ENCODE assay signal across 23 cellular contexts in the genomic region with DNA sequence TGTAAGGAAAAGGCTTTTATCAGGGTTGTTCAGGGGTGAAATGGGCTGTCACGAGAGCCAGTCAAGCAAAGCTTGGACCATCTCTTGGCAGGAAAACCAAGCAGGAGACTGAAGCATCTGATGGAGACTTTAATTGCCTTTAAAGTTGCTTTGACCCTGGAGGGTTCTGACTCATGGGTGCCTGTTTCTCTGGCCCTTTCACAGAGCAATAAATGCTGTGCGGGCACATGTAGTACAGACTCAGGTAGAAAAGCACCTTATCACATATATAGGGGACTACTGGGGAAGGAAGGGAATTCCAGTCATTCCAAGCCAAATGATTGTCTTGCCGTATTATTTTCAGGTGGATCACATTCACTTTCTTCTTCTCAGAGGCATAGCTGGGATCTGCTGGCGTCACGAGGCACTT. TPM values are rescaled to one million over a fixed set of nuclear protein-coding genes. Genes with fewer than 3 reads are reported as not detected.
DNase-seq lines count a peak whose midpoint lies in the region; ATAC-seq and TF ChIP-seq lines count a peak whose summit lies in the region.
"Had no signal": no experiment of that assay in that cellular context is flagged by ENCODE, and none has a peak within 500 bp of the region (broad histone marks: within the 10 kb centered on the region; RNA-seq: fewer than 3 reads in every experiment).

No MANE protein-coding gene starts in this region.

- peaks cover 5% of the 10 kb centered on the region for H3K9me3 Mint-ChIP-seq in neural progenitor cell
- peaks cover 4% of the 10 kb centered on the region for H3K9me3 Mint-ChIP-seq in activated CD4-positive, alpha-beta memory T cell treated with anti-CD3 and anti-CD28 coated beads, Interleukin-2, amount 10 ng/mL, durations not matched to agents 7 days and 5 days

- H3K27ac ChIP-seq in foreskin keratinocyte: no peak overlapping the region
- H3K27ac ChIP-seq in neural progenitor cell: no peak overlapping the region
- H3K27ac ChIP-seq: body of pancreas, ovary, WERI-Rb-1 had no signal

- H3K79me2 ChIP-seq in neural progenitor cell (ENCODE audit: low read depth): no peaks in the 10 kb centered on the region

- peaks cover 15% of the 10 kb centered on the region for H3F3A ChIP-seq in neural progenitor cell (ENCODE audit: low read depth)

- DNase-seq in D341Med (ENCODE audit: low spot score): peak; percentile 15
- DNase-seq in LoVo (ENCODE audit: low spot score): peak; percentile 32
- DNase-seq in foreskin keratinocyte: peak in 1 of 2 donors; percentile 54
- no peak for DNase-seq in neural progenitor cell (ENCODE audit: low spot score)
- DNase-seq in NCI-H146 treated with DMSO at 0.1 percent for 48 hours (lab: John Stamatoyannopoulos, UW; ENCODE audit: unreplicated experiment): no peak
- DNase-seq in activated CD4-positive, alpha-beta memory T cell treated with anti-CD3 and anti-CD28 coated beads, Interleukin-2, amount 10 ng/mL, durations not matched to agents 7 days and 5 days: no peak
- no peak for DNase-seq in left lobe of liver (ENCODE audit: low spot score)
- DNase-seq: activated naive CD8-positive, alpha-beta T cell treated with anti-CD3 and anti-CD28 coated beads, Interleukin-2, amount 10 ng/mL, durations not matched to agents 7 days and 5 days; activated T-cell treated with anti-CD3 and anti-CD28 coated beads, Interleukin-2, amount 50 U/mL, for 72 hours; body of pancreas; cortex of kidney; GF-D8; left ventricle myocardium superior; MG63; NCI-H1694; ovary; SHP77 treated with DMSO at 0.1 percent for 48 hours; T-helper 17 cell; WERI-Rb-1 had no signal

- peaks cover 4% of the 10 kb centered on the region for H3K27me3 Mint-ChIP-seq in neural progenitor cell (ENCODE audit: insufficient read depth, low read depth)
- peaks cover 22% of the 10 kb centered on the region for H3K27me3 Mint-ChIP-seq in activated CD4-positive, alpha-beta memory T cell treated with anti-CD3 and anti-CD28 coated beads, Interleukin-2, amount 10 ng/mL, durations not matched to agents 7 days and 5 days

- peaks cover 15% of the 10 kb centered on the region for H3K4me1 Mint-ChIP-seq in neural progenitor cell
- no peaks in the 10 kb centered on the region for H3K4me1 Mint-ChIP-seq in activated CD4-positive, alpha-beta memory T cell treated with anti-CD3 and anti-CD28 coated beads, Interleukin-2, amount 10 ng/mL, durations not matched to agents 7 days and 5 days
- H3K4me1 Mint-ChIP-seq: activated naive CD8-positive, alpha-beta T cell treated with anti-CD3 and anti-CD28 coated beads, Interleukin-2, amount 10 ng/mL, durations not matched to agents 7 days and 5 days; T-helper 17 cell had no signal

- TF ChIP-seq CTCF in foreskin keratinocyte (conservative IDR thresholded peaks at IDR 0.05) (no peak), neural progenitor cell (IDR thresholded peaks at IDR 0.05) (no peak)

- no peak overlapping the region for H2AFZ ChIP-seq in neural progenitor cell (replicated peaks)

- H4K20me1 ChIP-seq in neural progenitor cell (ENCODE audit: low read depth): no peaks in the 10 kb centered on the region

- no peaks in the 10 kb centered on the region for H3K36me3 Mint-ChIP-seq in neural progenitor cell
- H3K36me3 Mint-ChIP-seq in activated CD4-positive, alpha-beta memory T cell treated with anti-CD3 and anti-CD28 coated beads, Interleukin-2, amount 10 ng/mL, durations not matched to agents 7 days and 5 days (ENCODE audit: low read depth): no peaks in the 10 kb centered on the region
- H3K36me3 Mint-ChIP-seq: activated naive CD8-positive, alpha-beta T cell treated with anti-CD3 and anti-CD28 coated beads, Interleukin-2, amount 10 ng/mL, durations not matched to agents 7 days and 5 days had no signal

- ATAC-seq in foreskin keratinocyte (peak; percentile 38), GM19324 (IDR thresholded peaks at IDR 0.05; ENCODE audit: low FRiP score, unreplicated experiment) (no peak), left lobe of liver (no peak)
- ATAC-seq: activated T-cell treated with anti-CD3 and anti-CD28 coated beads, Interleukin-2, amount 50 U/mL, for 72 hours; body of pancreas; left ventricle myocardium superior; T-helper 17 cell had no signal

- H3K4me2 ChIP-seq in neural progenitor cell: peak overlapping the region; percentile 21

- H3K4me3 Mint-ChIP-seq in neural progenitor cell: no peak overlapping the region
- no peak overlapping the region for H3K4me3 Mint-ChIP-seq in activated CD4-positive, alpha-beta memory T cell treated with anti-CD3 and anti-CD28 coated beads, Interleukin-2, amount 10 ng/mL, durations not matched to agents 7 days and 5 days
- H3K4me3 Mint-ChIP-seq: activated naive CD8-positive, alpha-beta T cell treated with anti-CD3 and anti-CD28 coated beads, Interleukin-2, amount 10 ng/mL, durations not matched to agents 7 days and 5 days; activated T-cell treated with anti-CD3 and anti-CD28 coated beads, Interleukin-2, amount 50 U/mL, for 72 hours; T-helper 17 cell had no signal

- no peaks in the 10 kb centered on the region for H3K36me3 ChIP-seq in neural progenitor cell
- H3K36me3 ChIP-seq: MG63, ovary, WERI-Rb-1 had no signal

- H3K27me3 ChIP-seq in foreskin keratinocyte: peaks cover 60% of the 10 kb centered on the region
- H3K27me3 ChIP-seq in neural progenitor cell: no peaks in the 10 kb centered on the region
- H3K27me3 ChIP-seq: body of pancreas, MG63, ovary had no signal

- peak overlapping the region; percentile 61 for H3K27ac Mint-ChIP-seq in neural progenitor cell
- no peak overlapping the region for H3K27ac Mint-ChIP-seq in activated CD4-positive, alpha-beta memory T cell treated with anti-CD3 and anti-CD28 coated beads, Interleukin-2, amount 10 ng/mL, durations not matched to agents 7 days and 5 days
- H3K27ac Mint-ChIP-seq: activated naive CD8-positive, alpha-beta T cell treated with anti-CD3 and anti-CD28 coated beads, Interleukin-2, amount 10 ng/mL, durations not matched to agents 7 days and 5 days; activated T-cell treated with anti-CD3 and anti-CD28 coated beads, Interleukin-2, amount 50 U/mL, for 72 hours; T-helper 17 cell had no signal

- POLR2A ChIA-PET in activated CD4-positive, alpha-beta memory T cell treated with anti-CD3 and anti-CD28 coated beads, Interleukin-2, amount 10 ng/mL, durations not matched to agents 7 days and 5 days (lab: Charles Lee): no interaction called here

- no peaks in the 10 kb centered on the region for H3K4me1 ChIP-seq in foreskin keratinocyte
- H3K4me1 ChIP-seq in neural progenitor cell: peaks cover 17% of the 10 kb centered on the region
- H3K4me1 ChIP-seq: body of pancreas had no signal

- no peaks in the 10 kb centered on the region for H3K9me3 ChIP-seq in neural progenitor cell (ENCODE audit: low read depth)
- H3K9me3 ChIP-seq: body of pancreas, MG63, ovary had no signal

- H3K9ac ChIP-seq in neural progenitor cell: no peak overlapping the region

- H3K4me3 ChIP-seq in neural progenitor cell: no peak overlapping the region
- H3K4me3 ChIP-seq: body of pancreas, MG63, ovary had no signal

- CTCF ChIA-PET in activated CD4-positive, alpha-beta memory T cell treated with anti-CD3 and anti-CD28 coated beads, Interleukin-2, amount 10 ng/mL, durations not matched to agents 7 days and 5 days (lab: Charles Lee): no interaction called here

RNA-seq across cellular contexts. Expression of a gene that starts 34.7 kb away (rescaled TPM):
- total RNA-seq in foreskin keratinocyte (not detected in 2 replicates), neural progenitor cell (ENCODE audit: low replicate concordance) (not detected in 2 replicates), left lobe of liver (not detected)
- not detected in 2 replicates for polyA plus RNA-seq in foreskin keratinocyte
- total RNA-seq in activated CD4-positive, alpha-beta memory T cell treated with anti-CD3 and anti-CD28 coated beads, Interleukin-2, amount 10 ng/mL, durations not matched to agents 7 days and 5 days: under 1 TPM; 0.13 to 0.15 TPM
- total RNA-seq: fibroblast of villous mesenchyme, NCI-H460 had no signal

RNA-seq across cellular contexts. Expression of a gene that starts 55.4 kb away (rescaled TPM):
- not detected in 2 replicates for total RNA-seq in foreskin keratinocyte
- not detected in 2 replicates for polyA plus RNA-seq in foreskin keratinocyte
- total RNA-seq in neural progenitor cell (ENCODE audit: low replicate concordance): 8.6 and 19.7 TPM in 2 replicates
- not detected for total RNA-seq in activated CD4-positive, alpha-beta memory T cell treated with anti-CD3 and anti-CD28 coated beads, Interleukin-2, amount 10 ng/mL, durations not matched to agents 7 days and 5 days
- total RNA-seq in left lobe of liver: 0.08 TPM
- total RNA-seq: activated naive CD8-positive, alpha-beta T cell treated with anti-CD3 and anti-CD28 coated beads, Interleukin-2, amount 10 ng/mL, durations not matched to agents 7 days and 5 days; activated T-cell treated with anti-CD3 and anti-CD28 coated beads, Interleukin-2, amount 50 U/mL, for 72 hours; body of pancreas; fibroblast of villous mesenchyme; left ventricle myocardium superior; myocyte; NCI-H460; ovary; T-helper 17 cell had no signal

Comparison
In these comparisons a context has a peak if more than half of its experiments do, and no peak if none do; other contexts are left out.
1. DNase-seq: peak in D341Med (single experiment) and LoVo (single experiment); none in neural progenitor cell (single experiment), NCI-H146 treated with DMSO at 0.1 percent for 48 hours (single experiment), activated CD4-positive, alpha-beta memory T cell treated with anti-CD3 and anti-CD28 coated beads, Interleukin-2, amount 10 ng/mL, durations not matched to agents 7 days and 5 days (single experiment) and left lobe of liver (single experiment).